2 cellular contexts compared by ENCODE assay signal in genomic region chr2:119254601-119255080, GRCh38.
TF ChIP-seq lines count a peak whose summit lies in the region.

No MANE protein-coding gene starts in this region.

TF ChIP-seq in SK-N-SH, 30 proteins besides CTCF, POLR2A, EP300 and RAD21 (continued from another document):
- TF ChIP-seq REST (IDR thresholded peaks at IDR 0.05; ENCODE audit: low read depth, low read length), result no peak
- TF ChIP-seq NRF1 (IDR thresholded peaks at IDR 0.05; ENCODE audit: low read depth, low read length), result no peak
- no peak for TF ChIP-seq FOSL2 (IDR thresholded peaks at IDR 0.05; ENCODE audit: borderline replicate concordance, low read depth)
- no peak for TF ChIP-seq MAX (IDR thresholded peaks at IDR 0.05; ENCODE audit: low read depth)
- no peak for TF ChIP-seq FOXJ3 (CRISPR knock-in tag; IDR thresholded peaks at IDR 0.05)
- no peak for TF ChIP-seq ELF1 (IDR thresholded peaks at IDR 0.05)
- TF ChIP-seq RFX5 (IDR thresholded peaks at IDR 0.05; ENCODE audit: low read length), result no peak
TF ChIP-seq in SK-N-SH: peak in this region for 0.

TF ChIP-seq in SK-N-SH treated with all-trans-retinoic acid at 6 μM for 48 hours, 23 proteins besides CTCF, POLR2A, EP300 and RAD21 (continued from another document):
- no peak for TF ChIP-seq TOX (CRISPR knock-in tag; IDR thresholded peaks at IDR 0.05; ENCODE audit: borderline replicate concordance)
- TF ChIP-seq ZFP30 (CRISPR knock-in tag; IDR thresholded peaks at IDR 0.05), result no peak
- no peak for TF ChIP-seq GLIS3 (CRISPR knock-in tag; IDR thresholded peaks at IDR 0.05)
- TF ChIP-seq POU6F1 (CRISPR knock-in tag; IDR thresholded peaks at IDR 0.05; ENCODE audit: borderline replicate concordance, low read depth), result no peak
- no peak for TF ChIP-seq ZNF565 (CRISPR knock-in tag; conservative IDR thresholded peaks at IDR 0.05; ENCODE audit: low read depth)
